8 cellular contexts compared by ENCODE assay signal in the genomic region with DNA sequence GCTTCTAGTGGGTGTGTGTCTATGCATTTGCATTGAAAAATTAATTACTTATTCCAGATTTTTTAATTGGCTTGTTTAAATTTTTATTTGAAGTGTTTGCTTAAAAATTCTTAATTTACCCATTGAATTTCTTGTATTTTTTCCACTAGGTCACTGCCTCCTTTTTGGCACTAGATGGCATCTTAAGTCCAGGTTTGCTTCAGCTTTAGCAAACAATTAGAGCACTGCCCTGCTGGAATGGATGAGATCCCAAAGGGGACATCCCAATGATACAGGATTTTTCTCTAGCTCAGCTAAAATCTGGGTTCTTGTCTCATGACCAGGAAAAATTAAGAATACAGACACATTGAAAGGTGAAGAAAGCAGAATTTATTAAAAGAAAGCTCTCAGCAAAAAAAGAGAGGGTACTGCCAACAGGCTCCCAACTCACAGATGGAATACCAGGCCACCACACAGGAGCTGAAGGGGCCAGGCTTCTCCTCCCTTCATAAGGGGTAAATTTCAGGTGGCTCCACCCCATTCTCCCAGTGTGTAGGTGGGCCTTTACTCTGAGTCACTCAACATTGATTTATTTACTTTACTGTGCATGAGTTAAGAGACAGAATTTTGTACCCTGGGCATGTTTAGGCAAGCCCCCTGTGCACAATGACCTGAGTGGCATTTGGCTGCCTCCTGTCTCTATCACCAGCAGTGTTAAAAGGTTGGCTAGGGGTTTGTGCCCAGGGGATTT.
DNase-seq lines count a peak whose midpoint lies in the region; ATAC-seq, FAIRE-seq and TF ChIP-seq lines count a peak whose summit lies in the region.

No MANE protein-coding gene starts in this region.

- intact Hi-C loops in activated CD4-positive, alpha-beta T cell treated with anti-CD3 and anti-CD28 coated beads, Interleukin-2, amount 10 ng/mL, durations not matched to agents 24 days and 14 days (cut with micrococcal nuclease), result loop anchor here (5.0 kb wide), 1 partner anchor 888 kb away; no protein-coding TSS in a partner anchor
- intact Hi-C loops in left ventricle myocardium inferior (cut with micrococcal nuclease), result no loop called here

- H3K27me3 Mint-ChIP-seq in activated CD4-positive, alpha-beta T cell treated with anti-CD3 and anti-CD28 coated beads, Interleukin-2, amount 10 ng/mL, durations not matched to agents 24 days and 14 days, result no peaks in the 10 kb centered on the region

- no peak overlapping the region for H3K27ac Mint-ChIP-seq in activated CD4-positive, alpha-beta T cell treated with anti-CD3 and anti-CD28 coated beads, Interleukin-2, amount 10 ng/mL, durations not matched to agents 24 days and 14 days

- no peaks in the 10 kb centered on the region for H3K9me3 Mint-ChIP-seq in activated CD4-positive, alpha-beta T cell treated with anti-CD3 and anti-CD28 coated beads, Interleukin-2, amount 10 ng/mL, durations not matched to agents 24 days and 14 days

- no peaks in the 10 kb centered on the region for H3K4me1 Mint-ChIP-seq in activated CD4-positive, alpha-beta T cell treated with anti-CD3 and anti-CD28 coated beads, Interleukin-2, amount 10 ng/mL, durations not matched to agents 24 days and 14 days

- H3K4me1 ChIP-seq in left ventricle myocardium inferior, result no peaks in the 10 kb centered on the region
- no peaks in the 10 kb centered on the region for H3K4me1 ChIP-seq in effector memory CD4-positive, alpha-beta T cell (ENCODE audit: control insufficient read depth, insufficient read depth, low read length, poor library complexity, severe bottlenecking)

- no peak for TF ChIP-seq CTCF in left ventricle myocardium inferior (IDR thresholded peaks at IDR 0.05; ENCODE audit: borderline replicate concordance)

- peaks cover 17% of the 10 kb centered on the region for H3K9me3 ChIP-seq in left ventricle myocardium inferior (replicated peaks)
- no peaks in the 10 kb centered on the region for H3K9me3 ChIP-seq in effector memory CD4-positive, alpha-beta T cell (ENCODE audit: control insufficient read depth, low read length)

- DNase-seq in GM04504 (ENCODE audit: low read depth), result peak; percentile 15
- DNase-seq in RCC 7860 (ENCODE audit: low spot score), result peak; percentile 48
- DNase-seq in glomerular visceral epithelial cell (ENCODE audit: extremely low spot score), result peak; percentile 47
- DNase-seq in activated CD4-positive, alpha-beta T cell treated with anti-CD3 and anti-CD28 coated beads, Interleukin-2, amount 10 ng/mL, durations not matched to agents 24 days and 14 days, result no peak
- DNase-seq in left ventricle myocardium inferior, result no peak
- DNase-seq in HK-2 (ENCODE audit: unreplicated experiment), result no peak
- DNase-seq in effector memory CD4-positive, alpha-beta T cell, result no peak

- ATAC-seq in HG02759 (IDR thresholded peaks at IDR 0.05; ENCODE audit: unreplicated experiment), result peak; percentile 64

- no peak overlapping the region for H3K4me3 Mint-ChIP-seq in activated CD4-positive, alpha-beta T cell treated with anti-CD3 and anti-CD28 coated beads, Interleukin-2, amount 10 ng/mL, durations not matched to agents 24 days and 14 days

- H3K27me3 ChIP-seq in left ventricle myocardium inferior (ENCODE audit: low read depth), result no peaks in the 10 kb centered on the region
- no peaks in the 10 kb centered on the region for H3K27me3 ChIP-seq in effector memory CD4-positive, alpha-beta T cell (replicated peaks; ENCODE audit: control insufficient read depth, insufficient read depth, low read length, poor library complexity, severe bottlenecking)

- no peak overlapping the region for H3K27ac ChIP-seq in left ventricle myocardium inferior (replicated peaks)
- H3K27ac ChIP-seq in effector memory CD4-positive, alpha-beta T cell (ENCODE audit: insufficient read depth, low read length, poor library complexity, severe bottlenecking), result no peak overlapping the region

- H3K4me3 ChIP-seq in left ventricle myocardium inferior, result no peak overlapping the region
- no peak overlapping the region for H3K4me3 ChIP-seq in effector memory CD4-positive, alpha-beta T cell (ENCODE audit: insufficient read depth, low read depth, low read length, poor library complexity, severe bottlenecking)

- FAIRE-seq in RCC 7860 (lab: Jason Lieb, UNC), result peak; percentile 54

- no peaks in the 10 kb centered on the region for H3K36me3 Mint-ChIP-seq in activated CD4-positive, alpha-beta T cell treated with anti-CD3 and anti-CD28 coated beads, Interleukin-2, amount 10 ng/mL, durations not matched to agents 24 days and 14 days (ENCODE audit: low read depth)

- H3K36me3 ChIP-seq in left ventricle myocardium inferior, result no peaks in the 10 kb centered on the region
- H3K36me3 ChIP-seq in effector memory CD4-positive, alpha-beta T cell (ENCODE audit: control insufficient read depth, insufficient read depth, low read length), result no peaks in the 10 kb centered on the region

Comparison
In these comparisons a context has a peak if more than half of its experiments do, and no peak if none do; other contexts are left out.
1. DNase-seq: peak in GM04504 (single experiment), RCC 7860 (single experiment) and glomerular visceral epithelial cell (single experiment); none in activated CD4-positive, alpha-beta T cell treated with anti-CD3 and anti-CD28 coated beads, Interleukin-2, amount 10 ng/mL, durations not matched to agents 24 days and 14 days (single experiment), left ventricle myocardium inferior (single experiment), HK-2 (single experiment) and effector memory CD4-positive, alpha-beta T cell (0 of 3).